In genomic region chr2:189267491-189267890, GRCh38 we compare ENCODE assay signal across 22 cellular contexts.
DNase-seq lines count a peak whose midpoint lies in the region; ATAC-seq and TF ChIP-seq lines count a peak whose summit lies in the region.
"Had no signal": no experiment of that assay in that cellular context is flagged by ENCODE, and none has a peak within 500 bp of the region (broad histone marks: within the 10 kb centered on the region; RNA-seq: fewer than 3 reads in every experiment).

No MANE protein-coding gene starts in this region.

- H3K27me3 ChIP-seq in SJSA1 (replicated peaks) (no peaks in the 10 kb centered on the region), fibroblast of lung (ENCODE audit: control insufficient read depth, insufficient read depth, low read length) (no peaks in the 10 kb centered on the region), smooth muscle cell (ENCODE audit: low read depth) (no peaks in the 10 kb centered on the region)

- H3F3A ChIP-seq in smooth muscle cell (ENCODE audit: low read depth), result no peaks in the 10 kb centered on the region

- no peak overlapping the region for H3K9ac ChIP-seq in fibroblast of lung (ENCODE audit: insufficient read depth, low read length)
- H3K9ac ChIP-seq in smooth muscle cell (ENCODE audit: low read depth), result peak overlapping the region; percentile 52

- POLR2A ChIA-PET in activated CD4-positive, alpha-beta memory T cell treated with anti-CD3 and anti-CD28 coated beads for 36 hours (lab: Charles Lee), result no interaction called here
- POLR2A ChIA-PET in HEK293T (lab: Yijun Ruan, JAX), result no interaction called here

- ATAC-seq in left ventricle myocardium superior, result no peak
- ATAC-seq: activated T-cell treated with anti-CD3 and anti-CD28 coated beads, Interleukin-2, amount 50 U/mL, for 4 hours; K562 had no signal

- no peaks in the 10 kb centered on the region for H3K4me1 Mint-ChIP-seq in activated CD4-positive, alpha-beta memory T cell treated with anti-CD3 and anti-CD28 coated beads for 36 hours (ENCODE audit: low read depth)
- H3K4me1 Mint-ChIP-seq: H9 had no signal

- intact Hi-C loops in activated CD4-positive, alpha-beta memory T cell treated with anti-CD3 and anti-CD28 coated beads for 36 hours (cut with micrococcal nuclease), result no loop called here
- intact Hi-C loops in left ventricle myocardium superior (cut with micrococcal nuclease), result no loop called here

- H3K27ac Mint-ChIP-seq in activated CD4-positive, alpha-beta memory T cell treated with anti-CD3 and anti-CD28 coated beads for 36 hours, result no peak overlapping the region
- H3K27ac Mint-ChIP-seq: H9; stimulated activated naive CD8-positive, alpha-beta T cell treated with anti-CD3 and anti-CD28 coated beads, Interleukin-15, Interleukin-2, amounts not matched to agents 100 ng/mL and 50 ng/mL, for 24 hours had no signal

- H3K4me3 ChIP-seq in SJSA1 (no peak overlapping the region), fibroblast of lung (replicated peaks in 1 of 4; ENCODE audit: control extremely low read depth in 1 of 4, insufficient read depth in 1 of 4, low read depth in 3 of 4, low read length in 4 of 4) (no peak overlapping the region), smooth muscle cell (no peak overlapping the region)
- H3K4me3 ChIP-seq: K562 had no signal

- CTCF ChIA-PET in activated CD4-positive, alpha-beta memory T cell treated with anti-CD3 and anti-CD28 coated beads for 36 hours (lab: Charles Lee), result no interaction called here
- CTCF ChIA-PET in HEK293T (lab: Yijun Ruan, JAX), result no interaction called here

- no peak overlapping the region for H3K4me3 Mint-ChIP-seq in activated CD4-positive, alpha-beta memory T cell treated with anti-CD3 and anti-CD28 coated beads for 36 hours
- H3K4me3 Mint-ChIP-seq: activated T-cell treated with anti-CD3 and anti-CD28 coated beads, Interleukin-2, amount 50 U/mL, for 4 hours; H9; stimulated activated naive CD8-positive, alpha-beta T cell treated with anti-CD3 and anti-CD28 coated beads, Interleukin-15, Interleukin-2, amounts not matched to agents 100 ng/mL and 50 ng/mL, for 24 hours had no signal

- H4K20me1 ChIP-seq in fibroblast of lung (ENCODE audit: control insufficient read depth, extremely low read depth, insufficient read depth, low read length) (no peaks in the 10 kb centered on the region), smooth muscle cell (ENCODE audit: low read depth) (no peaks in the 10 kb centered on the region)

- peaks cover 2% of the 10 kb centered on the region for H3K36me3 Mint-ChIP-seq in activated CD4-positive, alpha-beta memory T cell treated with anti-CD3 and anti-CD28 coated beads for 36 hours

- WGBS in smooth muscle cell (ENCODE audit: low lambda C conversion rate), result 47% methylated on average over 2 of the region's 2 CpGs

- H3K9me3 Mint-ChIP-seq in activated CD4-positive, alpha-beta memory T cell treated with anti-CD3 and anti-CD28 coated beads for 36 hours, result peaks cover 17% of the 10 kb centered on the region

- no peaks in the 10 kb centered on the region for H3K27me3 Mint-ChIP-seq in activated CD4-positive, alpha-beta memory T cell treated with anti-CD3 and anti-CD28 coated beads for 36 hours
- H3K27me3 Mint-ChIP-seq: stimulated activated naive CD8-positive, alpha-beta T cell treated with anti-CD3 and anti-CD28 coated beads, Interleukin-15, Interleukin-2, amounts not matched to agents 100 ng/mL and 50 ng/mL, for 24 hours had no signal

- H3K36me3 ChIP-seq in SJSA1, result no peaks in the 10 kb centered on the region
- no peaks in the 10 kb centered on the region for H3K36me3 ChIP-seq in fibroblast of lung (ENCODE audit: control insufficient read depth, insufficient read depth, low read length)
- no peaks in the 10 kb centered on the region for H3K36me3 ChIP-seq in smooth muscle cell (ENCODE audit: low read depth)

- DNase-seq in ELR (ENCODE audit: low read depth), result peak; percentile 59
- no peak for DNase-seq in SJSA1 (ENCODE audit: low read depth in 1 of 2, low spot score in 2 of 2)
- peak in 1 of 2 donors; percentile 57 for DNase-seq in fibroblast of lung (ENCODE audit: low read depth in 2 of 2)
- no peak for DNase-seq in smooth muscle cell (lab: John Stamatoyannopoulos, UW; ENCODE audit: unreplicated experiment)
- no peak for DNase-seq in cerebellar cortex (ENCODE audit: low spot score)
- DNase-seq in activated CD4-positive, alpha-beta memory T cell treated with anti-CD3 and anti-CD28 coated beads for 36 hours, result no peak
- no peak for DNase-seq in left ventricle myocardium superior
- no peak for DNase-seq in HEK293T (ENCODE audit: extremely low spot score)
- DNase-seq: activated CD8-positive, alpha-beta memory T cell treated with anti-CD3 and anti-CD28 coated beads for 24 hours; activated naive CD4-positive, alpha-beta T cell treated with anti-CD3 and anti-CD28 coated beads, Interleukin-2, amount 50 U/mL, for 16 hours; activated T-cell treated with anti-CD3 and anti-CD28 coated beads, Interleukin-2, amount 50 U/mL, for 4 hours; effector CD4-positive, alpha-beta T cell; erythroblast; H9; MV-4-11; NCI-H526 treated with DMSO at 0.1 percent for 48 hours; stimulated activated CD4-positive, alpha-beta T cell treated with anti-CD3 and anti-CD28 coated beads, Interleukin-4, amount 100 ng/mL, for 24 hours; SW 1271; trophoblast cell had no signal

- no peaks in the 10 kb centered on the region for H3K79me2 ChIP-seq in fibroblast of lung (ENCODE audit: control insufficient read depth, insufficient read depth, low read length)
- H3K79me2 ChIP-seq in smooth muscle cell (ENCODE audit: low read depth), result no peaks in the 10 kb centered on the region

- H3K4me2 ChIP-seq in fibroblast of lung (ENCODE audit: extremely low read depth, insufficient read depth, low read length), result no peak overlapping the region
- peak overlapping the region; percentile 50 for H3K4me2 ChIP-seq in smooth muscle cell

- peaks cover 24% of the 10 kb centered on the region for H3K4me1 ChIP-seq in SJSA1 (replicated peaks)
- H3K4me1 ChIP-seq in fibroblast of lung (ENCODE audit: control insufficient read depth, extremely low read depth, insufficient read depth, low read length), result peaks cover 5% of the 10 kb centered on the region
- peaks cover 3% of the 10 kb centered on the region for H3K4me1 ChIP-seq in smooth muscle cell (ENCODE audit: low read depth)

- H3K27ac ChIP-seq in SJSA1 (peak overlapping the region; percentile 66), fibroblast of lung (ENCODE audit: insufficient read depth, low read length) (peak overlapping the region; percentile 65), smooth muscle cell (ENCODE audit: low read depth) (peak overlapping the region; percentile 93)
- H3K27ac ChIP-seq: C4-2B had no signal

- no peak overlapping the region for H2AFZ ChIP-seq in fibroblast of lung (ENCODE audit: low read length)
- H2AFZ ChIP-seq in smooth muscle cell (ENCODE audit: low read depth), result no peak overlapping the region

- H3K9me3 ChIP-seq in SJSA1 (replicated peaks), result no peaks in the 10 kb centered on the region
- H3K9me3 ChIP-seq in fibroblast of lung (ENCODE audit: control insufficient read depth, insufficient read depth, low read depth, low read length), result no peaks in the 10 kb centered on the region
- no peaks in the 10 kb centered on the region for H3K9me3 ChIP-seq in smooth muscle cell (replicated peaks; ENCODE audit: low read depth)

- TF ChIP-seq CTCF in fibroblast of lung (conservative IDR thresholded peaks at IDR 0.05 in 1 of 2, IDR thresholded peaks at IDR 0.05 in 1 of 2; ENCODE audit: low read depth in 1 of 2, low read length in 2 of 2), result no peak
- no peak for TF ChIP-seq CTCF in smooth muscle cell (IDR thresholded peaks at IDR 0.05; ENCODE audit: borderline replicate concordance, insufficient read depth, poor library complexity, severe bottlenecking)

TF ChIP-seq in HEK293T, 16 proteins besides CTCF, POLR2A, EP300 and RAD21:
- TF ChIP-seq LEF1 (IDR thresholded peaks at IDR 0.05; ENCODE audit: borderline replicate concordance) (no peak), ARNT (IDR thresholded peaks at IDR 0.05) (no peak), CTBP1 (IDR thresholded peaks at IDR 0.05; ENCODE audit: borderline replicate concordance) (no peak), L3MBTL2 (conservative IDR thresholded peaks at IDR 0.05) (no peak), BHLHE40 (IDR thresholded peaks at IDR 0.05; ENCODE audit: borderline replicate concordance) (no peak), FOXK2 (IDR thresholded peaks at IDR 0.05) (no peak), TARDBP (IDR thresholded peaks at IDR 0.05) (no peak), SP1 (IDR thresholded peaks at IDR 0.05) (no peak)
TF ChIP-seq in HEK293T: peak in this region for 0.
